24 cellular contexts compared by ENCODE assay signal in genomic region chr11:57700425-57700824, GRCh38.
"Had no signal": no experiment of that assay in that cellular context is flagged by ENCODE, and none has a peak within 500 bp of the region (broad histone marks: within the 10 kb centered on the region; RNA-seq: fewer than 3 reads in every experiment).

No MANE protein-coding gene starts in this region.

- H3K9me3 Mint-ChIP-seq: activated B cell treated with CpG ODN at 0.5 μM for 24 hours; activated naive CD8-positive, alpha-beta T cell treated with anti-CD3 and anti-CD28 coated beads, Interleukin-2, amount 50 U/mL, for 24 hours; activated T-helper 1 cell treated with anti-CD3 and anti-CD28 coated beads, Interleukin-12 subunit alpha, Interleukin-12 subunit beta, Interleukin-2, Interleukin-4 antibody, amounts not matched to agents 30 ng/mL and 10 ng/mL and 1 ng/mL, durations not matched to agents 14 hours and 24 hours and 36 hours; dendritic cell treated with granulocyte-macrophage colony-stimulating factor and Interleukin-4, amounts not matched to agents 40 ng/mL and 50 ng/mL, for 4 days; nephron progenitor cell; stimulated activated effector memory CD8-positive, alpha-beta T cell treated with anti-CD3 and anti-CD28 coated beads, Interleukin-12 subunit alpha, Interleukin-12 subunit beta, amount 100 ng/mL, for 72 hours; T-helper 1 cell treated with Interleukin-12 subunit alpha and Interleukin-12 subunit beta and Interleukin-4 antibody, amounts not matched to agents 30 μg/mL and 1 μg/mL, for 36 hours had no signal

- H3K4me1 ChIP-seq: stomach, suprapubic skin had no signal

- H3K9me3 ChIP-seq: stomach, suprapubic skin, tibial nerve had no signal

- ATAC-seq: activated CD4-positive, alpha-beta T cell treated with anti-CD3 and anti-CD28 coated beads for 36 hours; activated naive CD8-positive, alpha-beta T cell treated with anti-CD3 and anti-CD28 coated beads, Interleukin-2, amount 50 U/mL, for 24 hours; sciatic nerve; stimulated activated effector memory CD8-positive, alpha-beta T cell treated with anti-CD3 and anti-CD28 coated beads, Interleukin-12 subunit alpha, Interleukin-12 subunit beta, amount 100 ng/mL, for 72 hours had no signal

- H3K4me3 Mint-ChIP-seq: activated B cell treated with CpG ODN at 0.5 μM for 24 hours; activated CD4-positive, alpha-beta T cell treated with anti-CD3 and anti-CD28 coated beads for 36 hours; activated naive CD8-positive, alpha-beta T cell treated with anti-CD3 and anti-CD28 coated beads, Interleukin-2, amount 50 U/mL, for 24 hours; activated T-helper 1 cell treated with anti-CD3 and anti-CD28 coated beads, Interleukin-12 subunit alpha, Interleukin-12 subunit beta, Interleukin-2, Interleukin-4 antibody, amounts not matched to agents 30 ng/mL and 10 ng/mL and 1 ng/mL, durations not matched to agents 14 hours and 24 hours and 36 hours; dendritic cell treated with granulocyte-macrophage colony-stimulating factor and Interleukin-4, amounts not matched to agents 40 ng/mL and 50 ng/mL, for 4 days; nephron progenitor cell; stimulated activated effector memory CD8-positive, alpha-beta T cell treated with anti-CD3 and anti-CD28 coated beads, Interleukin-12 subunit alpha, Interleukin-12 subunit beta, amount 100 ng/mL, for 72 hours; T-helper 1 cell treated with Interleukin-12 subunit alpha and Interleukin-12 subunit beta and Interleukin-4 antibody, amounts not matched to agents 30 μg/mL and 1 μg/mL, for 36 hours had no signal

- H3K27me3 Mint-ChIP-seq: activated B cell treated with CpG ODN at 0.5 μM for 24 hours; activated CD4-positive, alpha-beta T cell treated with anti-CD3 and anti-CD28 coated beads for 36 hours; activated naive CD8-positive, alpha-beta T cell treated with anti-CD3 and anti-CD28 coated beads, Interleukin-2, amount 50 U/mL, for 24 hours; dendritic cell treated with granulocyte-macrophage colony-stimulating factor and Interleukin-4, amounts not matched to agents 40 ng/mL and 50 ng/mL, for 4 days had no signal

- H3K27ac Mint-ChIP-seq: activated B cell treated with CpG ODN at 0.5 μM for 24 hours; activated CD4-positive, alpha-beta T cell treated with anti-CD3 and anti-CD28 coated beads for 36 hours; activated T-helper 1 cell treated with anti-CD3 and anti-CD28 coated beads, Interleukin-12 subunit alpha, Interleukin-12 subunit beta, Interleukin-2, Interleukin-4 antibody, amounts not matched to agents 30 ng/mL and 10 ng/mL and 1 ng/mL, durations not matched to agents 14 hours and 24 hours and 36 hours; dendritic cell treated with granulocyte-macrophage colony-stimulating factor and Interleukin-4, amounts not matched to agents 40 ng/mL and 50 ng/mL, for 4 days; nephron progenitor cell; T-helper 1 cell treated with Interleukin-12 subunit alpha and Interleukin-12 subunit beta and Interleukin-4 antibody, amounts not matched to agents 30 μg/mL and 1 μg/mL, for 36 hours had no signal

- DNase-seq: activated B cell treated with CpG ODN at 0.5 μM for 24 hours; activated CD4-positive, alpha-beta T cell treated with anti-CD3 and anti-CD28 coated beads for 36 hours; activated CD4-positive, alpha-beta T cell treated with anti-CD3 and anti-CD28 coated beads, Interleukin-2, amount 50 U/mL, for 4 hours; activated gamma-delta T cell; activated naive CD4-positive, alpha-beta T cell treated with anti-CD3 and anti-CD28 coated beads, Interleukin-2, amount 50 U/mL, for 16 hours; activated naive CD8-positive, alpha-beta T cell treated with anti-CD3 and anti-CD28 coated beads, Interleukin-2, amount 50 U/mL, for 24 hours; effector CD4-positive, alpha-beta T cell; erythroblast; glutamatergic neuron; hippocampal formation; nephron progenitor cell; nucleus accumbens; small intestine; stimulated activated CD4-positive, alpha-beta T cell treated with anti-CD3 and anti-CD28 coated beads, Interleukin-2, amount 100 ng/mL, for 24 hours; stomach; T1000 had no signal

- H3K4me1 Mint-ChIP-seq: activated B cell treated with CpG ODN at 0.5 μM for 24 hours; activated CD4-positive, alpha-beta T cell treated with anti-CD3 and anti-CD28 coated beads for 36 hours; activated naive CD8-positive, alpha-beta T cell treated with anti-CD3 and anti-CD28 coated beads, Interleukin-2, amount 50 U/mL, for 24 hours; stimulated activated effector memory CD8-positive, alpha-beta T cell treated with anti-CD3 and anti-CD28 coated beads, Interleukin-12 subunit alpha, Interleukin-12 subunit beta, amount 100 ng/mL, for 72 hours had no signal

- H3K27me3 ChIP-seq: cardiac muscle cell, stomach, suprapubic skin, tibial nerve had no signal

- H3K4me3 ChIP-seq: cardiac muscle cell, stomach, suprapubic skin, tibial nerve had no signal

- H3K27ac ChIP-seq: cardiac muscle cell, stomach, suprapubic skin, tibial nerve had no signal
